Comparison of ENCODE assay signal across 8 cellular contexts in genomic region chr7:151088019-151088855, GRCh38. TPM values are rescaled to one million over a fixed set of nuclear protein-coding genes. Genes with fewer than 3 reads are reported as not detected.
DNase-seq lines count a peak whose midpoint lies in the region; ATAC-seq and TF ChIP-seq lines count a peak whose summit lies in the region.

No MANE protein-coding gene starts in this region.

- no peaks in the 10 kb centered on the region; the same call in 1 of the 2 replicates for H4K20me1 ChIP-seq in OCI-LY7 (ENCODE audit: insufficient read depth, low read length)

- no TSS peak for BruUV-seq in OCI-LY7 (replicated peaks; lab: Mats Ljungman, UMichigan)

- H3K27ac ChIP-seq in muscle layer of colon (ENCODE audit: low read depth, low read length) (peak overlapping the region; percentile 89), OCI-LY7 (ENCODE audit: low read depth, low read length, poor library complexity, severe bottlenecking) (no peak overlapping the region)

- H3K4me2 ChIP-seq in OCI-LY7 (ENCODE audit: low read length) = no peak overlapping the region

- H3K9me3 Mint-ChIP-seq in CD14-positive monocyte (peaks cover 0 to 3% (median 0%) of the 10 kb centered on the region in 7 donors), chondrocyte (ENCODE audit: low read depth) (no peaks in the 10 kb centered on the region)

- POLR2A ChIA-PET in OCI-LY7 (lab: Charles Lee) = interaction anchor here (0.6 kb wide), 1 partner anchor 1628 kb away, joined by 4 read pairs; no protein-coding TSS in a partner anchor

- H3K4me3 Mint-ChIP-seq in CD14-positive monocyte (peak overlapping the region; percentile 90 to 94), chondrocyte (ENCODE audit: unreplicated experiment) (peak overlapping the region; percentile 78)

- intact Hi-C loops in CD14-positive monocyte (cut with micrococcal nuclease) (loop anchor here in 1 of 2 donors (2.0 to 10.0 kb wide), 4 partner anchors 29 to 713 kb away; partner anchors contain the start of genes ABCB8, SLC4A2 and ZNF775), OCI-LY7 (cut with micrococcal nuclease; ENCODE audit: unreplicated experiment) (loop anchor here (10.0 kb wide), 2 partner anchors 113 to 193 kb away; partner anchors contain the start of gene KCNH2)

- H3K36me3 Mint-ChIP-seq in CD14-positive monocyte = peaks cover 19 to 20% of the 10 kb centered on the region in 2 donors
- H3K36me3 Mint-ChIP-seq in chondrocyte (ENCODE audit: low read depth) = no peaks in the 10 kb centered on the region

- H3K4me3 ChIP-seq in muscle layer of colon (ENCODE audit: low read depth in 1 of 2, low read length in 2 of 2) (peak overlapping the region; percentile 89 to 92), OCI-LY7 (ENCODE audit: low read depth, low read length, poor library complexity, severe bottlenecking) (no peak overlapping the region)

- in situ Hi-C loops in KBM-7 (cut with MboI; ENCODE audit: low pct_unique_long_range_greater_than_20kb, low sequenced_read_pairs) = no loop called here

- H3K79me2 ChIP-seq in OCI-LY7 (ENCODE audit: insufficient read depth, low read depth, low read length) = no peaks in the 10 kb centered on the region

- DNase-seq in CD14-positive monocyte (ENCODE audit: low spot score) = no peak
- peak; percentile 41 for DNase-seq in KBM-7
- no peak for DNase-seq in chondrocyte (ENCODE audit: low spot score)
- no peak for DNase-seq in cerebellum (ENCODE audit: low spot score)
- DNase-seq in OCI-LY7 (ENCODE audit: low spot score) = no peak
- DNase-seq in left lobe of liver (ENCODE audit: low spot score) = no peak

- CTCF ChIA-PET in OCI-LY7 (lab: Charles Lee; ENCODE audit: unreplicated experiment) = no interaction called here

- no peak for TF ChIP-seq CTCF in CD14-positive monocyte (IDR thresholded peaks at IDR 0.05)
- no peak for TF ChIP-seq CTCF in chondrocyte (IDR thresholded peaks at IDR 0.05)
- no peak for TF ChIP-seq CTCF in OCI-LY7 (conservative IDR thresholded peaks at IDR 0.05; ENCODE audit: low read length)

- H3K4me1 Mint-ChIP-seq in CD14-positive monocyte (peaks cover 59% of the 10 kb centered on the region), chondrocyte (ENCODE audit: low read depth) (peaks cover 40% of the 10 kb centered on the region)

- H3K27me3 Mint-ChIP-seq in CD14-positive monocyte (ENCODE audit: low read depth in 3 of 3) = peaks cover 0 to 2% (median 0%) of the 10 kb centered on the region in 3 donors
- no peaks in the 10 kb centered on the region for H3K27me3 Mint-ChIP-seq in chondrocyte (ENCODE audit: low read depth)

- H3K36me3 ChIP-seq in muscle layer of colon (ENCODE audit: insufficient read depth, low read length) (no peaks in the 10 kb centered on the region), OCI-LY7 (ENCODE audit: insufficient read depth, low read length) (no peaks in the 10 kb centered on the region)

- H3K27me3 ChIP-seq in muscle layer of colon (ENCODE audit: control insufficient read depth in 1 of 2, insufficient read depth in 2 of 2, low read length in 2 of 2) = no peaks in the 10 kb centered on the region

- no peak overlapping the region for H2AFZ ChIP-seq in OCI-LY7 (ENCODE audit: low read length)

- H3K9me3 ChIP-seq in muscle layer of colon (ENCODE audit: low read length) (no peaks in the 10 kb centered on the region), OCI-LY7 (ENCODE audit: low read length) (no peaks in the 10 kb centered on the region)

- H3K9ac ChIP-seq in muscle layer of colon (ENCODE audit: low read length) = peak overlapping the region; percentile 55

- no peak for ATAC-seq in GM21576 (IDR thresholded peaks at IDR 0.05; ENCODE audit: unreplicated experiment)
- no peak for ATAC-seq in left lobe of liver

- H3K4me1 ChIP-seq in muscle layer of colon (ENCODE audit: insufficient read depth, low read length) (peaks cover 56% of the 10 kb centered on the region), OCI-LY7 (ENCODE audit: insufficient read depth, low read length, poor library complexity, severe bottlenecking) (peaks cover 22% of the 10 kb centered on the region)

- no peaks in the 10 kb centered on the region for H3K9me2 ChIP-seq in OCI-LY7 (ENCODE audit: insufficient read depth, low read length)

- H3K27ac Mint-ChIP-seq in CD14-positive monocyte (peak overlapping the region; percentile 99 to 100 (median 99)), chondrocyte (ENCODE audit: unreplicated experiment) (peak overlapping the region; percentile 99)

RNA-seq across cellular contexts. Expression of gene AGAP3, which starts 2.0 kb away (rescaled TPM):
- 1 to 10 TPM; 6.4 to 6.8 TPM for polyA plus RNA-seq in CD14-positive monocyte
- total RNA-seq in chondrocyte (77.8 to 116 TPM (median 91.4 TPM) in 3 replicates), cerebellum (69.8 TPM), OCI-LY7 (2022) (23.1 and 30.9 TPM in 2 replicates), left lobe of liver (54.7 TPM)
- total RNA-seq in OCI-LY7 (2014; rRNA removed; shearing (Covaris generic)) = 4.4 and 4.8 TPM in 2 replicates

RNA-seq across cellular contexts. Expression of gene TMUB1, which starts 4.9 kb away (rescaled TPM):
- 10 to 100 TPM; 17.4 to 19.8 TPM for polyA plus RNA-seq in CD14-positive monocyte
- total RNA-seq in chondrocyte (31.2 to 43.2 TPM (median 33.2 TPM) in 3 replicates), cerebellum (7.6 TPM), OCI-LY7 (2022) (53.2 and 59.6 TPM in 2 replicates), left lobe of liver (60.4 TPM)
- 38.6 and 56.0 TPM in 2 replicates for total RNA-seq in OCI-LY7 (2014; rRNA removed; shearing (Covaris generic))

RNA-seq across cellular contexts. Expression of gene FASTK, which starts 7.6 kb away (rescaled TPM):
- polyA plus RNA-seq in CD14-positive monocyte = 10 to 100 TPM; 34.7 to 38.6 TPM
- total RNA-seq in chondrocyte (83.8 to 146 TPM (median 94.0 TPM) in 3 replicates), cerebellum (26.5 TPM), OCI-LY7 (2022) (87.7 and 90.5 TPM in 2 replicates), left lobe of liver (61.3 TPM)
- total RNA-seq in OCI-LY7 (2014; rRNA removed; shearing (Covaris generic)) = 114 and 118 TPM in 2 replicates

RNA-seq across cellular contexts. Expression of gene SLC4A2, which starts 28.8 kb away (rescaled TPM):
- polyA plus RNA-seq in CD14-positive monocyte = 10 to 100 TPM; 21.6 to 23.8 TPM
- total RNA-seq in chondrocyte (340 to 379 TPM (median 371 TPM) in 3 replicates), cerebellum (15.8 TPM), OCI-LY7 (2022) (81.4 and 86.0 TPM in 2 replicates), left lobe of liver (83.1 TPM)
- 64.2 and 112 TPM in 2 replicates for total RNA-seq in OCI-LY7 (2014; rRNA removed; shearing (Covaris generic))

RNA-seq across cellular contexts. Expression of gene CDK5, which starts 30.5 kb away (rescaled TPM):
- polyA plus RNA-seq in CD14-positive monocyte = 10 to 100 TPM; 24.9 to 31.2 TPM
- total RNA-seq in chondrocyte (23.9 to 25.4 TPM (median 24.0 TPM) in 3 replicates), cerebellum (21.6 TPM), OCI-LY7 (2022) (23.1 and 23.7 TPM in 2 replicates), left lobe of liver (9.6 TPM)
- 30.9 and 35.2 TPM in 2 replicates for total RNA-seq in OCI-LY7 (2014; rRNA removed; shearing (Covaris generic))
